Comparison of ENCODE assay signal across 8 cellular contexts in the genomic region with DNA sequence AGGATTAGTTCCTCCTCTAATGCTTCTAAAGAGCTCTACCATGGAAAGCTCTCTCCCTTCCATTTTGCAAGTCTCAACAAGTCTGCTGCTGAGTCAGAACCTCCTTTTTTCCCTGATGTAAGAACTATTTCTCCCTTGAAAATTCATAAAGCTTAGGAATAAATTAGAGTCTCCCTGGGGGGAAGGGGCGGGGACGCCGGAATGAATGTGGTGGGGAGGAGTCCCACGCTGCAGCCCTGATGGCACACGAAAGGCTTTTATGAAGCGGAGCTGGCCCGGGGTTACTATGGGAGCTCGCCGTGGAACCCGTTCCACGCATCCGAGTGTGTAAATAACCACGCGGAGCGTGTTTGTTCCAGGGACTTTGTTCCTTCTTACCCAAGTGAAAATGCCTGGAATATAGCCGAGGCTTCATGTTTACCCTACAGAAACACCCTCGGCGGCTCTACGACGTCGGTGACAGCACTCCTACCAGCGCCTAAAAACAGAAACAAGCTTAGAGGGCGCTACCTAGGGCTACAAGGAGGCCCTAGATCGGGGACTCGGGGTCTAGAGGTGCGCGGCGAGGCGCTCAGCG. TPM values are rescaled to one million over a fixed set of nuclear protein-coding genes. Genes with fewer than 3 reads are reported as not detected.
DNase-seq lines count a peak whose midpoint lies in the region; ATAC-seq, FAIRE-seq and TF ChIP-seq lines count a peak whose summit lies in the region.

No MANE protein-coding gene starts in this region.

- H3K27ac ChIP-seq in testis = peak overlapping the region; percentile 99

- peak overlapping the region; percentile 92 for H3K4me3 Mint-ChIP-seq in activated naive CD4-positive, alpha-beta T cell treated with anti-CD3 and anti-CD28 coated beads, Interleukin-2, amount 50 U/mL, for 24 hours

- peak overlapping the region; percentile 85 for H3K27ac Mint-ChIP-seq in activated naive CD4-positive, alpha-beta T cell treated with anti-CD3 and anti-CD28 coated beads, Interleukin-2, amount 50 U/mL, for 24 hours

- intact Hi-C loops in testis (cut with DNase I; ENCODE audit: low total_unique reads) = no loop called here

- H3K27me3 ChIP-seq in testis = no peaks in the 10 kb centered on the region

- H3K4me1 Mint-ChIP-seq in activated naive CD4-positive, alpha-beta T cell treated with anti-CD3 and anti-CD28 coated beads, Interleukin-2, amount 50 U/mL, for 24 hours = peaks cover 24% of the 10 kb centered on the region

- no peak for TF ChIP-seq POLR2A in testis (IDR thresholded peaks at IDR 0.05)

- TF ChIP-seq CTCF in testis (IDR thresholded peaks at IDR 0.05) = no peak

- H3K9me3 ChIP-seq in testis = no peaks in the 10 kb centered on the region

- no peaks in the 10 kb centered on the region for H3K27me3 Mint-ChIP-seq in activated naive CD4-positive, alpha-beta T cell treated with anti-CD3 and anti-CD28 coated beads, Interleukin-2, amount 50 U/mL, for 24 hours

- no peaks in the 10 kb centered on the region for H3K9me3 Mint-ChIP-seq in activated naive CD4-positive, alpha-beta T cell treated with anti-CD3 and anti-CD28 coated beads, Interleukin-2, amount 50 U/mL, for 24 hours

- peak; percentile 78 for FAIRE-seq in RCC 7860 (lab: Jason Lieb, UNC)

- ATAC-seq in GM19452 (IDR thresholded peaks at IDR 0.05; ENCODE audit: unreplicated experiment) (peak; percentile 26), HG03521 (IDR thresholded peaks at IDR 0.05; ENCODE audit: unreplicated experiment) (peak; percentile 27)

- H3K4me3 ChIP-seq in testis = peak overlapping the region; percentile 88 to 95

- no peaks in the 10 kb centered on the region for H3K36me3 ChIP-seq in testis (ENCODE audit: low read depth, missing control alignments)

- DNase-seq in CMK (ENCODE audit: low read depth) = peak; percentile 29
- peak; percentile 51 for DNase-seq in RCC 7860 (ENCODE audit: low spot score)
- DNase-seq in glomerular visceral epithelial cell (ENCODE audit: extremely low spot score) = peak; percentile 80
- peak; percentile 80 for DNase-seq in non-pigmented ciliary epithelial cell (ENCODE audit: low read depth)
- peak; percentile 82 for DNase-seq in testis

- H3K36me3 Mint-ChIP-seq in activated naive CD4-positive, alpha-beta T cell treated with anti-CD3 and anti-CD28 coated beads, Interleukin-2, amount 50 U/mL, for 24 hours = no peaks in the 10 kb centered on the region

- H3K4me1 ChIP-seq in testis = peaks cover 11% of the 10 kb centered on the region

- 0 to 1% methylated on average over 22 to 30 of the region's 30 CpGs for WGBS in testis, 2 donors

RNA-seq across cellular contexts. Expression of a gene that starts 0.9 kb away (rescaled TPM):
- 10 to 100 TPM; 76.6 to 95.6 TPM for total RNA-seq in testis
- polyA plus RNA-seq in testis (ENCODE audit: insufficient read depth, low read depth, low replicate concordance) = 93.6 TPM

Comparison
In these comparisons a context has a peak if more than half of its experiments do, and no peak if none do; other contexts are left out.
1. Peak in every context shown above with its lines: DNase-seq, ATAC-seq, H3K4me3 ChIP-seq and H3K27ac ChIP-seq.
2. DNase-seq: peak in every context shown above with its lines; median percentile 82 in testis; 80 in glomerular visceral epithelial cell; 80 in non-pigmented ciliary epithelial cell; 51 in RCC 7860; 29 in CMK.